In the genomic region with DNA sequence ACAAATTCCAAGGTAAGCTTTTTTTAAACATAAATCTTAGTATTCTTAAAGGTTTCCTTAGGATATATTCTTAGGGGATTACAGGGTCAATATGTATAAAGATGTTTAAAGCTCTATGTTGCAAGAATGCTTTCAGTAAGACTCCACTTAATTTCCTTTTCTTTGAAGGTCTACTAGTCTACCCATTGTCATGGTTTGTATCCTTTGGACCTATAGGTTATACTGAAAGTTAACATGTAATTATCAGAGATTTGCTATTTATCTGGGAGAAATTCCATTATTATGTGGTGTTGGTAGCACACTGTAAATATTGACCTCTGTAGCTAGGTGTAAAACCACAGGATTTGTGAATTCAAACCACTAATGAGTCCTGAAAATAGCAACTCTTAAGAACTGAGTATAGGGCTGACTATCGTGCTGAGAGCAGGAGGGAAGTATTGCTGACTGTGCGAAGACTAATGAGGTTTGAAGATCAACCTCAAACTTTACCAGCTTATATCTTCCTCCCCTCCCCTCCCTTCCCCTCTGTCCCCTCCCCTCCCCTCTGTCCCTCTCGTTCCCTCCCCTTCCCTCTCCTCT, we compare ENCODE assay signal across 11 cellular contexts.
DNase-seq lines count a peak whose midpoint lies in the region; ATAC-seq and TF ChIP-seq lines count a peak whose summit lies in the region.
"Had no signal": no experiment of that assay in that cellular context is flagged by ENCODE, and none has a peak within 500 bp of the region (broad histone marks: within the 10 kb centered on the region; RNA-seq: fewer than 3 reads in every experiment).

No MANE protein-coding gene starts in this region.

- CTCF ChIA-PET in HEK293T (lab: Yijun Ruan, JAX), result no interaction called here

- 73% methylated on average over 3 of the region's 3 CpGs for WGBS in suprapubic skin

- H3K9me3 ChIP-seq in suprapubic skin, result no peaks in the 10 kb centered on the region
- H3K9me3 ChIP-seq: spleen, upper lobe of left lung had no signal

- H3K4me3 Mint-ChIP-seq in activated T-helper 1 cell treated with anti-CD3 and anti-CD28 coated beads, Interleukin-12 subunit alpha, Interleukin-12 subunit beta, Interleukin-2, Interleukin-4 antibody, amounts not matched to agents 30 ng/mL and 10 ng/mL and 1 ng/mL, durations not matched to agents 14 hours and 24 hours and 36 hours, result peak overlapping the region; percentile 35

- peak; percentile 78 for DNase-seq in GM12865 (ENCODE audit: low read depth)
- DNase-seq in activated T-helper 1 cell treated with anti-CD3 and anti-CD28 coated beads, Interleukin-12 subunit alpha, Interleukin-12 subunit beta, Interleukin-2, Interleukin-4 antibody, amounts not matched to agents 30 ng/mL and 10 ng/mL and 1 ng/mL, durations not matched to agents 14 hours and 24 hours and 36 hours (ENCODE audit: low spot score), result no peak
- DNase-seq in middle frontal gyrus (ENCODE audit: extremely low spot score, low spot score), result no peak
- no peak for DNase-seq in NCI-H524 treated with DMSO at 0.1 percent for 48 hours (lab: John Stamatoyannopoulos, UW)
- DNase-seq in suprapubic skin (ENCODE audit: low spot score in 2 of 2), result no peak
- no peak for DNase-seq in HEK293T (ENCODE audit: extremely low spot score)
- DNase-seq: activated CD8-positive, alpha-beta memory T cell treated with anti-CD3 and anti-CD28 coated beads, Interleukin-2, amount 50 U/mL, for 48 hours; spleen; upper lobe of left lung had no signal

- H3K4me1 ChIP-seq in suprapubic skin, result peaks cover 15% of the 10 kb centered on the region

- H3K27ac ChIP-seq in suprapubic skin, result no peak overlapping the region
- H3K27ac ChIP-seq: spleen, upper lobe of left lung had no signal

- no peaks in the 10 kb centered on the region for H3K36me3 Mint-ChIP-seq in activated T-helper 1 cell treated with anti-CD3 and anti-CD28 coated beads, Interleukin-12 subunit alpha, Interleukin-12 subunit beta, Interleukin-2, Interleukin-4 antibody, amounts not matched to agents 30 ng/mL and 10 ng/mL and 1 ng/mL, durations not matched to agents 14 hours and 24 hours and 36 hours (ENCODE audit: low read depth)

- POLR2A ChIA-PET in HEK293T (lab: Yijun Ruan, JAX), result no interaction called here

- no peak for TF ChIP-seq CTCF in GM12865 (IDR thresholded peaks at IDR 0.05; ENCODE audit: insufficient read depth, low read depth, low read length, missing control alignments)
- no peak for TF ChIP-seq CTCF in suprapubic skin (IDR thresholded peaks at IDR 0.05)

- peaks cover 52% of the 10 kb centered on the region for H3K4me1 Mint-ChIP-seq in activated T-helper 1 cell treated with anti-CD3 and anti-CD28 coated beads, Interleukin-12 subunit alpha, Interleukin-12 subunit beta, Interleukin-2, Interleukin-4 antibody, amounts not matched to agents 30 ng/mL and 10 ng/mL and 1 ng/mL, durations not matched to agents 14 hours and 24 hours and 36 hours (ENCODE audit: low read depth)

- peak; percentile 90 for ATAC-seq in GM19395 (IDR thresholded peaks at IDR 0.05; ENCODE audit: unreplicated experiment)
- ATAC-seq in HG03060 (IDR thresholded peaks at IDR 0.05; ENCODE audit: low read depth, unreplicated experiment), result peak; percentile 92

- intact Hi-C loops in activated T-helper 1 cell treated with anti-CD3 and anti-CD28 coated beads, Interleukin-12 subunit alpha, Interleukin-12 subunit beta, Interleukin-2, Interleukin-4 antibody, amounts not matched to agents 30 ng/mL and 10 ng/mL and 1 ng/mL, durations not matched to agents 14 hours and 24 hours and 36 hours (cut with micrococcal nuclease), result loop anchor here (1.0 kb wide), 1 partner anchor 11 kb away; no protein-coding TSS in a partner anchor

- no peaks in the 10 kb centered on the region for H3K27me3 Mint-ChIP-seq in activated T-helper 1 cell treated with anti-CD3 and anti-CD28 coated beads, Interleukin-12 subunit alpha, Interleukin-12 subunit beta, Interleukin-2, Interleukin-4 antibody, amounts not matched to agents 30 ng/mL and 10 ng/mL and 1 ng/mL, durations not matched to agents 14 hours and 24 hours and 36 hours (ENCODE audit: insufficient read depth)

- TF ChIP-seq EP300 in suprapubic skin (IDR thresholded peaks at IDR 0.05), result no peak

- H3K4me3 ChIP-seq in GM12865 (ENCODE audit: low read depth, low read length), result no peak overlapping the region
- no peak overlapping the region for H3K4me3 ChIP-seq in suprapubic skin
- H3K4me3 ChIP-seq: spleen, upper lobe of left lung had no signal

- no peaks in the 10 kb centered on the region for H3K36me3 ChIP-seq in suprapubic skin
- H3K36me3 ChIP-seq: spleen, upper lobe of left lung had no signal

- no peaks in the 10 kb centered on the region for H3K27me3 ChIP-seq in suprapubic skin
- H3K27me3 ChIP-seq: spleen, upper lobe of left lung had no signal

- peak overlapping the region; percentile 75 for H3K27ac Mint-ChIP-seq in activated T-helper 1 cell treated with anti-CD3 and anti-CD28 coated beads, Interleukin-12 subunit alpha, Interleukin-12 subunit beta, Interleukin-2, Interleukin-4 antibody, amounts not matched to agents 30 ng/mL and 10 ng/mL and 1 ng/mL, durations not matched to agents 14 hours and 24 hours and 36 hours

- no peak for TF ChIP-seq POLR2A in suprapubic skin (IDR thresholded peaks at IDR 0.05)

- no peaks in the 10 kb centered on the region for H3K9me3 Mint-ChIP-seq in activated T-helper 1 cell treated with anti-CD3 and anti-CD28 coated beads, Interleukin-12 subunit alpha, Interleukin-12 subunit beta, Interleukin-2, Interleukin-4 antibody, amounts not matched to agents 30 ng/mL and 10 ng/mL and 1 ng/mL, durations not matched to agents 14 hours and 24 hours and 36 hours

TF ChIP-seq in HEK293T, 16 proteins besides CTCF, POLR2A, EP300 and RAD21:
- TF ChIP-seq BHLHE40 (IDR thresholded peaks at IDR 0.05; ENCODE audit: borderline replicate concordance) (no peak), SUZ12 (IDR thresholded peaks at IDR 0.05) (no peak), LEF1 (IDR thresholded peaks at IDR 0.05; ENCODE audit: borderline replicate concordance) (no peak), FOXA1 (IDR thresholded peaks at IDR 0.05) (no peak), L3MBTL2 (conservative IDR thresholded peaks at IDR 0.05) (no peak), TARDBP (IDR thresholded peaks at IDR 0.05) (no peak), ARNT (IDR thresholded peaks at IDR 0.05) (no peak), FOXM1 (IDR thresholded peaks at IDR 0.05; ENCODE audit: borderline replicate concordance) (no peak), ZNF384 (IDR thresholded peaks at IDR 0.05) (no peak), NFRKB (IDR thresholded peaks at IDR 0.05) (no peak)
